1 cellular context compared by ENCODE assay signal in the genomic region with DNA sequence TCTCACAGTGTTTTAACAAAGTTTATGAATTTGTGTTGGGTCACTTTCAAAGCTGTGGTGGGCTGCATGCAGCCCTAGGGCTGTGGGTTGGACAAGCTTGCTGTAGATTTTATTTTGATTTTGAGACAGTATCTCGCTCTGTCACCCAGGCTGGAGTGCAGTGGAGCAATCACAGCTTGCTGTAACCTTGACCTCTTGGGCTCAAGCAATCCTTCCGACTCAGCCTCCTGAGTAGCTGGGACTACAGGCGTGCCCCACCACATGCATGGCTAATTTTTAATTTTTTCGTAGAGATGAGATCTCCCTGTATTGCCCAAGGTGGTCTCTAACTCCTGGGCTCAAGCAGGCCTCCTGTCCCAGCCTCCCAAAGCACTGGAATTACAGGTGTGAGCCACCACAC.
TF ChIP-seq lines count a peak whose summit lies in the region.

No MANE protein-coding gene starts in this region.

TF ChIP-seq in K562, 482 proteins besides CTCF, POLR2A, EP300 and RAD21:
- TF ChIP-seq RCOR1 (IDR thresholded peaks at IDR 0.05; ENCODE audit: borderline replicate concordance in 1 of 2, low read depth in 2 of 2, low read length in 2 of 2) (0 out of 4 replicates have a peak, but pooled peaks of 1 of the 2 experiments have one; percentile 39), ZC3H11A (IDR thresholded peaks at IDR 0.05; ENCODE audit: low read depth, low read length) (no peak), PHB2 (IDR thresholded peaks at IDR 0.05; ENCODE audit: low read depth) (no peak), ZNF561 (CRISPR knock-in tag; conservative IDR thresholded peaks at IDR 0.05) (no peak), ZBTB17 (CRISPR knock-in tag; IDR thresholded peaks at IDR 0.05) (no peak), KDM1A (IDR thresholded peaks at IDR 0.05) (peak; percentile 72 to 75)
